In genomic region chr10:32332299-32332750, GRCh38 we compare ENCODE assay signal across 1 cellular context.
TF ChIP-seq lines count a peak whose summit lies in the region.

No MANE protein-coding gene starts in this region.

TF ChIP-seq in GM12878, 131 proteins besides CTCF, POLR2A, EP300 and RAD21 (continued from another document):
- TF ChIP-seq JUND (IDR thresholded peaks at IDR 0.05; ENCODE audit: low read depth, low read length) (no peak), PRDM15 (CRISPR knock-in tag; IDR thresholded peaks at IDR 0.05) (no peak), TBL1XR1 (IDR thresholded peaks at IDR 0.05; ENCODE audit: low read depth, low read length) (no peak), CBFB (IDR thresholded peaks at IDR 0.05; ENCODE audit: low read depth) (peak; percentile 87), RELB (IDR thresholded peaks at IDR 0.05; ENCODE audit: low read depth) (peak; percentile 90), BRCA1 (IDR thresholded peaks at IDR 0.05; ENCODE audit: low read depth, low read length) (no peak), CHD2 (IDR thresholded peaks at IDR 0.05; ENCODE audit: borderline replicate concordance, low read depth, low read length) (peak; percentile 79), NFXL1 (IDR thresholded peaks at IDR 0.05; ENCODE audit: borderline replicate concordance) (no peak), SMAD1 (IDR thresholded peaks at IDR 0.05; ENCODE audit: low read depth, partially characterized antibody) (peak; percentile 91), KAT2A (conservative IDR thresholded peaks at IDR 0.05; ENCODE audit: control insufficient read depth, low read depth, low read length) (no peak), MYC (IDR thresholded peaks at IDR 0.05; ENCODE audit: insufficient read depth, insufficient read length, insufficient replicate concordance, low read length, severe bottlenecking) (no peak), TCF7 (IDR thresholded peaks at IDR 0.05; ENCODE audit: borderline replicate concordance) (no peak), PAX8 (IDR thresholded peaks at IDR 0.05) (peak; percentile 48; the same call in 1 of the 2 replicates), ATF7 (IDR thresholded peaks at IDR 0.05; ENCODE audit: low read depth) (peak; percentile 96), CBX3 (IDR thresholded peaks at IDR 0.05; ENCODE audit: borderline replicate concordance, low read depth) (no peak), MEF2B (IDR thresholded peaks at IDR 0.05; ENCODE audit: partially characterized antibody, poor library complexity, severe bottlenecking) (peak; percentile 59), MEF2A (IDR thresholded peaks at IDR 0.05; ENCODE audit: insufficient read depth, low read depth, low read length) (no peak), PAX5 (IDR thresholded peaks at IDR 0.05; ENCODE audit: borderline replicate concordance, low read depth, low read length) (peak; percentile 87), RAD51 (IDR thresholded peaks at IDR 0.05) (peak; percentile 83), KLF5 (IDR thresholded peaks at IDR 0.05; ENCODE audit: partially characterized antibody) (peak; percentile 52), NR2C2 (IDR thresholded peaks at IDR 0.05; ENCODE audit: borderline replicate concordance, control insufficient read depth, insufficient read length, low read depth) (no peak), ZNF274 (IDR thresholded peaks at IDR 0.05; ENCODE audit: insufficient read depth, insufficient read length) (no peak), RCOR1 (conservative IDR thresholded peaks at IDR 0.05; ENCODE audit: low read depth, low read length) (no peak), HDAC6 (IDR thresholded peaks at IDR 0.05; ENCODE audit: unreplicated experiment) (no peak), ZNF592 (IDR thresholded peaks at IDR 0.05) (peak; percentile 91; the same call in 1 of the 2 replicates), SMARCA5 (IDR thresholded peaks at IDR 0.05) (peak; percentile 55; the same call in 1 of the 2 replicates), EGR1 (IDR thresholded peaks at IDR 0.05; ENCODE audit: borderline replicate concordance in 1 of 2, low read depth in 2 of 2, low read length in 2 of 2) (no peak)
- TF ChIP-seq, protein P1, sequence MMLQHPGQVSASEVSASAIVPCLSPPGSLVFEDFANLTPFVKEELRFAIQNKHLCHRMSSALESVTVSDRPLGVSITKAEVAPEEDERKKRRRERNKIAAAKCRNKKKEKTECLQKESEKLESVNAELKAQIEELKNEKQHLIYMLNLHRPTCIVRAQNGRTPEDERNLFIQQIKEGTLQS (IDR thresholded peaks at IDR 0.05; ENCODE audit: borderline replicate concordance, extremely low read depth, low read depth, low read length) = no peak
- TF ChIP-seq, protein P2, sequence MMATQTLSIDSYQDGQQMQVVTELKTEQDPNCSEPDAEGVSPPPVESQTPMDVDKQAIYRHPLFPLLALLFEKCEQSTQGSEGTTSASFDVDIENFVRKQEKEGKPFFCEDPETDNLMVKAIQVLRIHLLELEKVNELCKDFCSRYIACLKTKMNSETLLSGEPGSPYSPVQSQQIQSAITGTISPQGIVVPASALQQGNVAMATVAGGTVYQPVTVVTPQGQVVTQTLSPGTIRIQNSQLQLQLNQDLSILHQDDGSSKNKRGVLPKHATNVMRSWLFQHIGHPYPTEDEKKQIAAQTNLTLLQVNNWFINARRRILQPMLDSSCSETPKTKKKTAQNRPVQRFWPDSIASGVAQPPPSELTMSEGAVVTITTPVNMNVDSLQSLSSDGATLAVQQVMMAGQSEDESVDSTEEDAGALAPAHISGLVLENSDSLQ (IDR thresholded peaks at IDR 0.05) = peak; percentile 60; the same call in 1 of the 2 replicates
- TF ChIP-seq, protein P3, sequence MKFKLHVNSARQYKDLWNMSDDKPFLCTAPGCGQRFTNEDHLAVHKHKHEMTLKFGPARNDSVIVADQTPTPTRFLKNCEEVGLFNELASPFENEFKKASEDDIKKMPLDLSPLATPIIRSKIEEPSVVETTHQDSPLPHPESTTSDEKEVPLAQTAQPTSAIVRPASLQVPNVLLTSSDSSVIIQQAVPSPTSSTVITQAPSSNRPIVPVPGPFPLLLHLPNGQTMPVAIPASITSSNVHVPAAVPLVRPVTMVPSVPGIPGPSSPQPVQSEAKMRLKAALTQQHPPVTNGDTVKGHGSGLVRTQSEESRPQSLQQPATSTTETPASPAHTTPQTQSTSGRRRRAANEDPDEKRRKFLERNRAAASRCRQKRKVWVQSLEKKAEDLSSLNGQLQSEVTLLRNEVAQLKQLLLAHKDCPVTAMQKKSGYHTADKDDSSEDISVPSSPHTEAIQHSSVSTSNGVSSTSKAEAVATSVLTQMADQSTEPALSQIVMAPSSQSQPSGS (IDR thresholded peaks at IDR 0.05; ENCODE audit: low read length) = peak; percentile 80
- TF ChIP-seq, protein P4, sequence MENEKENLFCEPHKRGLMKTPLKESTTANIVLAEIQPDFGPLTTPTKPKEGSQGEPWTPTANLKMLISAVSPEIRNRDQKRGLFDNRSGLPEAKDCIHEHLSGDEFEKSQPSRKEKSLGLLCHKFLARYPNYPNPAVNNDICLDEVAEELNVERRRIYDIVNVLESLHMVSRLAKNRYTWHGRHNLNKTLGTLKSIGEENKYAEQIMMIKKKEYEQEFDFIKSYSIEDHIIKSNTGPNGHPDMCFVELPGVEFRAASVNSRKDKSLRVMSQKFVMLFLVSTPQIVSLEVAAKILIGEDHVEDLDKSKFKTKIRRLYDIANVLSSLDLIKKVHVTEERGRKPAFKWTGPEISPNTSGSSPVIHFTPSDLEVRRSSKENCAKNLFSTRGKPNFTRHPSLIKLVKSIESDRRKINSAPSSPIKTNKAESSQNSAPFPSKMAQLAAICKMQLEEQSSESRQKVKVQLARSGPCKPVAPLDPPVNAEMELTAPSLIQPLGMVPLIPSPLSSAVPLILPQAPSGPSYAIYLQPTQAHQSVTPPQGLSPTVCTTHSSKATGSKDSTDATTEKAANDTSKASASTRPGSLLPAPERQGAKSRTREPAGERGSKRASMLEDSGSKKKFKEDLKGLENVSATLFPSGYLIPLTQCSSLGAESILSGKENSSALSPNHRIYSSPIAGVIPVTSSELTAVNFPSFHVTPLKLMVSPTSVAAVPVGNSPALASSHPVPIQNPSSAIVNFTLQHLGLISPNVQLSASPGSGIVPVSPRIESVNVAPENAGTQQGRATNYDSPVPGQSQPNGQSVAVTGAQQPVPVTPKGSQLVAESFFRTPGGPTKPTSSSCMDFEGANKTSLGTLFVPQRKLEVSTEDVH (IDR thresholded peaks at IDR 0.05; ENCODE audit: low read depth, partially characterized antibody) = no peak
- TF ChIP-seq, protein P5, sequence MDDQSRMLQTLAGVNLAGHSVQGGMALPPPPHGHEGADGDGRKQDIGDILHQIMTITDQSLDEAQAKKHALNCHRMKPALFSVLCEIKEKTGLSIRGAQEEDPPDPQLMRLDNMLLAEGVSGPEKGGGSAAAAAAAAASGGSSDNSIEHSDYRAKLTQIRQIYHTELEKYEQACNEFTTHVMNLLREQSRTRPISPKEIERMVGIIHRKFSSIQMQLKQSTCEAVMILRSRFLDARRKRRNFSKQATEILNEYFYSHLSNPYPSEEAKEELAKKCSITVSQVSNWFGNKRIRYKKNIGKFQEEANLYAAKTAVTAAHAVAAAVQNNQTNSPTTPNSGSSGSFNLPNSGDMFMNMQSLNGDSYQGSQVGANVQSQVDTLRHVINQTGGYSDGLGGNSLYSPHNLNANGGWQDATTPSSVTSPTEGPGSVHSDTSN (IDR thresholded peaks at IDR 0.05; ENCODE audit: insufficient replicate concordance, low read depth, low read length) = peak; percentile 44
